19 cellular contexts compared by ENCODE assay signal in genomic region chr7:85176197-85176596, GRCh38. TPM values are rescaled to one million over a fixed set of nuclear protein-coding genes. Genes with fewer than 3 reads are reported as not detected.
"Had no signal": no experiment of that assay in that cellular context is flagged by ENCODE, and none has a peak within 500 bp of the region (broad histone marks: within the 10 kb centered on the region; RNA-seq: fewer than 3 reads in every experiment).

No MANE protein-coding gene starts in this region.

- DNase-seq: activated CD4-positive, alpha-beta memory T cell treated with anti-CD3 and anti-CD28 coated beads for 36 hours; activated CD4-positive, alpha-beta T cell treated with anti-CD3 and anti-CD28 coated beads for 36 hours; activated CD8-positive, alpha-beta memory T cell treated with anti-CD3 and anti-CD28 coated beads, Interleukin-2, amount 10 ng/mL, durations not matched to agents 7 days and 5 days; activated naive CD4-positive, alpha-beta T cell treated with anti-CD3 and anti-CD28 coated beads, Interleukin-2, amount 50 U/mL, for 16 hours; activated T-cell treated with anti-CD3 and anti-CD28 coated beads, Interleukin-2, amount 50 U/mL, for 24 hours; adrenal gland; central memory CD4-positive, alpha-beta T cell; colonic mucosa; hippocampal formation; kidney; left ventricle myocardium superior; mesenchymal stem cell; naive thymus-derived CD8-positive, alpha-beta T cell; posterior cingulate gyrus; stomach; T-helper 17 cell; testis; upper lobe of right lung had no signal

- H3K27me3 ChIP-seq: adrenal gland, colonic mucosa, neutrophil, stomach, testis, upper lobe of right lung had no signal

- H3K36me3 ChIP-seq: adrenal gland, colonic mucosa, neutrophil, stomach, upper lobe of right lung had no signal

- H3K9me3 ChIP-seq: adrenal gland, colonic mucosa, neutrophil, testis, upper lobe of right lung had no signal

- H3K27ac ChIP-seq: adrenal gland, colonic mucosa, neutrophil, stomach, testis, upper lobe of right lung had no signal

- H3K4me1 ChIP-seq: adrenal gland, colonic mucosa, upper lobe of right lung had no signal

- FAIRE-seq: kidney had no signal

- H3K4me3 ChIP-seq: adrenal gland, colonic mucosa, stomach, testis, upper lobe of right lung had no signal

RNA-seq across cellular contexts. Expression of gene SEMA3D, which starts 10.7 kb away (rescaled TPM):
- total RNA-seq: activated CD4-positive, alpha-beta memory T cell treated with anti-CD3 and anti-CD28 coated beads for 36 hours; activated CD4-positive, alpha-beta T cell treated with anti-CD3 and anti-CD28 coated beads for 36 hours; activated CD8-positive, alpha-beta memory T cell treated with anti-CD3 and anti-CD28 coated beads, Interleukin-2, amount 10 ng/mL, durations not matched to agents 7 days and 5 days; naive thymus-derived CD8-positive, alpha-beta T cell had no signal
- polyA plus RNA-seq: naive thymus-derived CD8-positive, alpha-beta T cell had no signal
